In genomic region chr1:192496369-192497056, GRCh38 we compare ENCODE assay signal across 24 cellular contexts.
"Had no signal": no experiment of that assay in that cellular context is flagged by ENCODE, and none has a peak within 500 bp of the region (broad histone marks: within the 10 kb centered on the region; RNA-seq: fewer than 3 reads in every experiment).

No MANE protein-coding gene starts in this region.

- H3K27me3 Mint-ChIP-seq: activated CD4-positive, alpha-beta T cell treated with anti-CD3 and anti-CD28 coated beads, Interleukin-2, amount 10 ng/mL, durations not matched to agents 7 days and 5 days; activated CD8-positive, alpha-beta memory T cell treated with anti-CD3 and anti-CD28 coated beads, Interleukin-2, amount 10 ng/mL, durations not matched to agents 7 days and 5 days; activated CD8-positive, alpha-beta T cell treated with anti-CD3 and anti-CD28 coated beads for 36 hours; brain; stimulated activated naive CD8-positive, alpha-beta T cell treated with anti-CD3 and anti-CD28 coated beads, Interleukin-15, Interleukin-2, amounts not matched to agents 100 ng/mL and 50 ng/mL, for 24 hours had no signal

- H3K4me3 ChIP-seq: esophagus squamous epithelium, gastrocnemius medialis, heart left ventricle, lower lobe of right lung, mucosa of descending colon, tibial nerve, uterus had no signal

- H3K4me3 Mint-ChIP-seq: activated CD4-positive, alpha-beta T cell treated with anti-CD3 and anti-CD28 coated beads, Interleukin-2, amount 10 ng/mL, durations not matched to agents 7 days and 5 days; activated CD8-positive, alpha-beta memory T cell treated with anti-CD3 and anti-CD28 coated beads, Interleukin-2, amount 10 ng/mL, durations not matched to agents 7 days and 5 days; activated CD8-positive, alpha-beta T cell treated with anti-CD3 and anti-CD28 coated beads for 36 hours; brain; naive B cell; stimulated activated naive CD8-positive, alpha-beta T cell treated with anti-CD3 and anti-CD28 coated beads, Interleukin-15, Interleukin-2, amounts not matched to agents 100 ng/mL and 50 ng/mL, for 24 hours had no signal

- H3K27me3 ChIP-seq: esophagus squamous epithelium, gastrocnemius medialis, heart left ventricle, tibial nerve, uterus had no signal

- H3K4me1 ChIP-seq: esophagus squamous epithelium, gastrocnemius medialis, heart left ventricle, lower lobe of right lung, tibial nerve, uterus had no signal

- ATAC-seq: activated CD8-positive, alpha-beta memory T cell treated with anti-CD3 and anti-CD28 coated beads, Interleukin-2, amount 10 ng/mL, durations not matched to agents 7 days and 5 days; activated CD8-positive, alpha-beta T cell treated with anti-CD3 and anti-CD28 coated beads for 36 hours; gastrocnemius medialis; heart left ventricle; lower lobe of right lung; mucosa of descending colon had no signal

- H3K4me1 Mint-ChIP-seq: activated CD8-positive, alpha-beta memory T cell treated with anti-CD3 and anti-CD28 coated beads, Interleukin-2, amount 10 ng/mL, durations not matched to agents 7 days and 5 days; brain; naive B cell had no signal

- H3K9me3 ChIP-seq: esophagus squamous epithelium, gastrocnemius medialis, heart left ventricle, lower lobe of right lung, mucosa of descending colon, tibial nerve, uterus had no signal

- H3K9me3 Mint-ChIP-seq: activated CD8-positive, alpha-beta T cell treated with anti-CD3 and anti-CD28 coated beads for 36 hours; stimulated activated naive CD8-positive, alpha-beta T cell treated with anti-CD3 and anti-CD28 coated beads, Interleukin-15, Interleukin-2, amounts not matched to agents 100 ng/mL and 50 ng/mL, for 24 hours had no signal

- DNase-seq: activated CD4-positive, alpha-beta T cell treated with anti-CD3 and anti-CD28 coated beads, Interleukin-2, amount 10 ng/mL, durations not matched to agents 7 days and 5 days; activated CD4-positive, CD25-positive, alpha-beta regulatory T cell treated with anti-CD3 and anti-CD28 coated beads, Interleukin-2, amount 50 U/mL, for 72 hours; activated CD8-positive, alpha-beta memory T cell treated with anti-CD3 and anti-CD28 coated beads, Interleukin-2, amount 10 ng/mL, durations not matched to agents 7 days and 5 days; activated CD8-positive, alpha-beta T cell treated with anti-CD3 and anti-CD28 coated beads for 36 hours; activated effector memory CD4-positive, alpha-beta T cell treated with anti-CD3 and anti-CD28 coated beads, Interleukin-2, amount 50 U/mL, for 16 hours; activated naive CD4-positive, alpha-beta T cell treated with anti-CD3 and anti-CD28 coated beads, Interleukin-2, amount 50 U/mL, for 16 hours; activated T-cell treated with anti-CD3 and anti-CD28 coated beads for 4 hours; anterior cingulate cortex; esophagus squamous epithelium; gastrocnemius medialis; heart left ventricle; kidney; lower lobe of right lung; mesendoderm; mucosa of descending colon; naive B cell; nucleus accumbens; stimulated activated CD4-positive, alpha-beta T cell treated with anti-CD3 and anti-CD28 coated beads, Interleukin-12 subunit alpha, Interleukin-12 subunit beta, amount 100 ng/mL, for 4 hours; stimulated activated CD4-positive, alpha-beta T cell treated with anti-CD3 and anti-CD28 coated beads, Interleukin-4, amount 100 ng/mL, for 4 hours; uterus; WERI-Rb-1 had no signal

- H3K36me3 Mint-ChIP-seq: activated CD8-positive, alpha-beta memory T cell treated with anti-CD3 and anti-CD28 coated beads, Interleukin-2, amount 10 ng/mL, durations not matched to agents 7 days and 5 days; brain; naive B cell had no signal

- H3K36me3 ChIP-seq: esophagus squamous epithelium, gastrocnemius medialis, heart left ventricle, lower lobe of right lung, tibial nerve, WERI-Rb-1 had no signal

- H3K27ac ChIP-seq: gastrocnemius medialis, lower lobe of right lung, tibial nerve, uterus, WERI-Rb-1 had no signal

- H3K27ac Mint-ChIP-seq: activated CD4-positive, alpha-beta T cell treated with anti-CD3 and anti-CD28 coated beads, Interleukin-2, amount 10 ng/mL, durations not matched to agents 7 days and 5 days; activated CD8-positive, alpha-beta memory T cell treated with anti-CD3 and anti-CD28 coated beads, Interleukin-2, amount 10 ng/mL, durations not matched to agents 7 days and 5 days; activated CD8-positive, alpha-beta T cell treated with anti-CD3 and anti-CD28 coated beads for 36 hours; brain; naive B cell; stimulated activated naive CD8-positive, alpha-beta T cell treated with anti-CD3 and anti-CD28 coated beads, Interleukin-15, Interleukin-2, amounts not matched to agents 100 ng/mL and 50 ng/mL, for 24 hours had no signal
